Comparison of ENCODE assay signal across 17 cellular contexts in the genomic region with DNA sequence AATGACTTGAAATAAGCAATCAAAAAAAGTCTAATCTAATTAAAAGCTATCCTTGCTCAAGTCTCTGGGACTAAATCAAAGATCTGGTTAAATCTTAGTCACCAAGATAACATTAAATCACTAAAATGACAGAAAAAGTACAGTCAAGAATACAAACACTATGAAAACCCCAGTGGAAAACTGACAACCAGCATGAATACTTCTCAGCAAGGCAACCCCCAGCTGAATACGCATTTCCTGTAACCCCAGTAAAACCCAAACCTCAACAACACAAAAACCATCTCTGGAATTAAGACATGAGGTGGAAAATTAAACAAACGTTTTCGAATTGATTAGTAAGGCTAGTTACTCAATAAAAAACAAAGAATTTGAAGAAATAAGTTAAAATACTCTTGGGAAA. TPM values are rescaled to one million over a fixed set of nuclear protein-coding genes. Genes with fewer than 3 reads are reported as not detected.
DNase-seq lines count a peak whose midpoint lies in the region; ATAC-seq, FAIRE-seq and TF ChIP-seq lines count a peak whose summit lies in the region.
"Had no signal": no experiment of that assay in that cellular context is flagged by ENCODE, and none has a peak within 500 bp of the region (broad histone marks: within the 10 kb centered on the region; RNA-seq: fewer than 3 reads in every experiment).

No MANE protein-coding gene starts in this region.

- H2AFZ ChIP-seq in GM12878 (ENCODE audit: control insufficient read depth, low read depth, low read length): no peak overlapping the region

- CTCF ChIA-PET in activated CD8-positive, alpha-beta memory T cell treated with anti-CD3 and anti-CD28 coated beads, Interleukin-2, amount 10 ng/mL, durations not matched to agents 7 days and 5 days (lab: Charles Lee): interaction anchor here (1.0 to 1.9 kb wide), 7 partner anchors 9 to 478 kb away, joined by 3 to 13 read pairs (median 4); no protein-coding TSS in a partner anchor
- CTCF ChIA-PET in GM12878 (lab: Yijun Ruan, JAX): interaction anchor here (1.0 to 4.3 kb wide), 7 partner anchors 8 to 426 kb away, joined by 3 to 35 read pairs (median 4); partner anchors contain the start of gene ZC3H12D

- no peaks in the 10 kb centered on the region for H4K20me1 ChIP-seq in GM12878 (ENCODE audit: control insufficient read depth, insufficient read depth)

- H3K4me1 Mint-ChIP-seq in activated CD8-positive, alpha-beta memory T cell treated with anti-CD3 and anti-CD28 coated beads, Interleukin-2, amount 10 ng/mL, durations not matched to agents 7 days and 5 days: peaks cover 45% of the 10 kb centered on the region
- H3K4me1 Mint-ChIP-seq in stimulated activated memory B cell treated with anti-CD40 and anti-IgM and Interleukin-4, amounts not matched to agents 10 μg/mL and 1 μg/mL and 100 μg/mL, for 72 hours: peaks cover 8% of the 10 kb centered on the region

- no peaks in the 10 kb centered on the region for H3K27me3 ChIP-seq in GM12878 (replicated peaks in 1 of 2; ENCODE audit: control insufficient read depth in 2 of 2, insufficient read depth in 2 of 2, low read length in 1 of 2)
- H3K27me3 ChIP-seq: SJCRH30, thyroid gland had no signal

- peak overlapping the region; percentile 45 for H3K4me3 Mint-ChIP-seq in activated CD8-positive, alpha-beta memory T cell treated with anti-CD3 and anti-CD28 coated beads, Interleukin-2, amount 10 ng/mL, durations not matched to agents 7 days and 5 days
- no peak overlapping the region for H3K4me3 Mint-ChIP-seq in stimulated activated memory B cell treated with anti-CD40 and anti-IgM and Interleukin-4, amounts not matched to agents 10 μg/mL and 1 μg/mL and 100 μg/mL, for 72 hours

- RAD21 ChIA-PET in GM12878 (lab: Charles Lee; ENCODE audit: unreplicated experiment): interaction anchor here (1.0 to 4.5 kb wide), 5 partner anchors 8 to 480 kb away, joined by 3 to 25 read pairs (median 9); partner anchors contain the start of gene ZC3H12D

- POLR2A ChIA-PET in GM12878 (lab: Charles Lee): interaction anchor here (0.6 to 2.4 kb wide), 3 partner anchors 23 to 160 kb away, joined by 4 to 9 read pairs (median 5); partner anchors contain the start of gene ZC3H12D

- no peaks in the 10 kb centered on the region for H3K27me3 Mint-ChIP-seq in activated CD8-positive, alpha-beta memory T cell treated with anti-CD3 and anti-CD28 coated beads, Interleukin-2, amount 10 ng/mL, durations not matched to agents 7 days and 5 days
- H3K27me3 Mint-ChIP-seq in stimulated activated memory B cell treated with anti-CD40 and anti-IgM and Interleukin-4, amounts not matched to agents 10 μg/mL and 1 μg/mL and 100 μg/mL, for 72 hours: no peaks in the 10 kb centered on the region

- 31% methylated on average over 3 of the region's 3 CpGs for WGBS in GM12878 (ENCODE audit: insufficient coverage, insufficient replicate concordance, low lambda C conversion rate, missing lambda C conversion rate)

- DNase-seq in activated CD8-positive, alpha-beta memory T cell treated with anti-CD3 and anti-CD28 coated beads, Interleukin-2, amount 10 ng/mL, durations not matched to agents 7 days and 5 days: peak; percentile 61
- DNase-seq in activated CD8-positive, alpha-beta memory T cell treated with anti-CD3 and anti-CD28 coated beads for 24 hours: no peak
- DNase-seq in activated CD4-positive, alpha-beta T cell treated with anti-CD3 and anti-CD28 coated beads for 48 hours: peak; percentile 40
- no peak for DNase-seq in GM12878 (ENCODE audit: low read depth, low spot score)
- no peak for DNase-seq in GM20000 (ENCODE audit: low spot score)
- no peak for DNase-seq in SKM-1 treated with dmso at 0.1 percent for 144 hours (lab: John Stamatoyannopoulos, UW; ENCODE audit: unreplicated experiment)
- DNase-seq: anterior cingulate cortex, DMS 273 treated with DMSO at 0.1 percent for 48 hours, foreskin fibroblast, NCI-H1048, NCI-H2227 treated with DMSO at 0.1 percent for 48 hours, SJCRH30, thyroid gland had no signal

- H3K4me3 ChIP-seq in GM12878: no peak overlapping the region
- H3K4me3 ChIP-seq: A549, SJCRH30, thyroid gland had no signal

- TF ChIP-seq POLR2A in GM12878 (IDR thresholded peaks at IDR 0.05; ENCODE audit: low read depth, low read length): no peak

- H3K4me2 ChIP-seq in GM12878 (ENCODE audit: control insufficient read depth, insufficient read depth): no peak overlapping the region
- H3K4me2 ChIP-seq: A549 had no signal

- peak overlapping the region; percentile 28; the same call in 1 of the 2 replicates for H3K27ac ChIP-seq in GM12878 (ENCODE audit: control insufficient read depth, insufficient read depth)
- H3K27ac ChIP-seq: A549, SJCRH30, thyroid gland had no signal

- no peaks in the 10 kb centered on the region for H3K9me3 ChIP-seq in GM12878 (replicated peaks; ENCODE audit: control insufficient read depth, insufficient read depth, low read length)
- H3K9me3 ChIP-seq: A549, SJCRH30, thyroid gland had no signal

- peak; percentile 80 for FAIRE-seq in GM12878 (lab: Jason Lieb, UNC)
- FAIRE-seq: A549 had no signal

- no peaks in the 10 kb centered on the region for H3K9me3 Mint-ChIP-seq in activated CD8-positive, alpha-beta memory T cell treated with anti-CD3 and anti-CD28 coated beads, Interleukin-2, amount 10 ng/mL, durations not matched to agents 7 days and 5 days (ENCODE audit: low read depth)
- H3K9me3 Mint-ChIP-seq in stimulated activated memory B cell treated with anti-CD40 and anti-IgM and Interleukin-4, amounts not matched to agents 10 μg/mL and 1 μg/mL and 100 μg/mL, for 72 hours: no peaks in the 10 kb centered on the region

- peak overlapping the region; percentile 91 for H3K27ac Mint-ChIP-seq in activated CD8-positive, alpha-beta memory T cell treated with anti-CD3 and anti-CD28 coated beads, Interleukin-2, amount 10 ng/mL, durations not matched to agents 7 days and 5 days
- peak overlapping the region; percentile 37 for H3K27ac Mint-ChIP-seq in stimulated activated memory B cell treated with anti-CD40 and anti-IgM and Interleukin-4, amounts not matched to agents 10 μg/mL and 1 μg/mL and 100 μg/mL, for 72 hours

- TF ChIP-seq RAD21 in GM12878 (IDR thresholded peaks at IDR 0.05; ENCODE audit: insufficient read depth, low read depth, low read length): no peak

- H3K36me3 Mint-ChIP-seq in activated CD8-positive, alpha-beta memory T cell treated with anti-CD3 and anti-CD28 coated beads, Interleukin-2, amount 10 ng/mL, durations not matched to agents 7 days and 5 days: peaks cover 37% of the 10 kb centered on the region
- peaks cover 37% of the 10 kb centered on the region for H3K36me3 Mint-ChIP-seq in stimulated activated memory B cell treated with anti-CD40 and anti-IgM and Interleukin-4, amounts not matched to agents 10 μg/mL and 1 μg/mL and 100 μg/mL, for 72 hours

- TF ChIP-seq CTCF in GM12878 (IDR thresholded peaks at IDR 0.05 in 2 of 3, conservative IDR thresholded peaks at IDR 0.05 in 1 of 3; ENCODE audit: control insufficient read depth in 2 of 3, extremely low read depth in 1 of 3, insufficient read depth in 1 of 3, low read depth in 3 of 3, low read length in 3 of 3) (no peak), GM20000 (IDR thresholded peaks at IDR 0.05; ENCODE audit: extremely low read depth, missing control alignments) (no peak)

- TF ChIP-seq EP300 in GM12878 (IDR thresholded peaks at IDR 0.05; ENCODE audit: borderline replicate concordance in 1 of 2, control insufficient read depth in 1 of 2, low read depth in 2 of 2, low read length in 2 of 2): no peak

- ATAC-seq in activated CD8-positive, alpha-beta memory T cell treated with anti-CD3 and anti-CD28 coated beads, Interleukin-2, amount 10 ng/mL, durations not matched to agents 7 days and 5 days: peak; percentile 90
- ATAC-seq in GM12878 (no peak), HG03432 (IDR thresholded peaks at IDR 0.05; ENCODE audit: unreplicated experiment) (no peak)
- ATAC-seq in stimulated activated memory B cell treated with anti-CD40 and anti-IgM and Interleukin-4, amounts not matched to agents 10 μg/mL and 1 μg/mL and 100 μg/mL, for 72 hours: no peak
- ATAC-seq: A549 had no signal

- H3K79me2 ChIP-seq in GM12878 (ENCODE audit: control insufficient read depth, insufficient read depth, low read length): no peaks in the 10 kb centered on the region; the same call in 1 of the 2 replicates

- no peak overlapping the region for H3K9ac ChIP-seq in GM12878 (ENCODE audit: control insufficient read depth, insufficient read depth, low read length)

- no TSS peak for BruUV-seq in GM12878 (replicated peaks; lab: Mats Ljungman, UMichigan)

- in situ Hi-C loops in GM12878 (cut with MboI): no loop called here

- no peaks in the 10 kb centered on the region for H3K4me1 ChIP-seq in GM12878 (ENCODE audit: control insufficient read depth, insufficient read depth, low read length)
- H3K4me1 ChIP-seq: A549, thyroid gland had no signal

- H3K36me3 ChIP-seq in GM12878 (ENCODE audit: control insufficient read depth in 2 of 2, insufficient read depth in 2 of 2, low read length in 1 of 2): peaks cover 0 to 9% of the 10 kb centered on the region in 2 experiments; a peak in 3 of 4 replicates
- H3K36me3 ChIP-seq: thyroid gland had no signal

- intact Hi-C loops in GM12878 (cut with micrococcal nuclease; ENCODE audit: unreplicated experiment): no loop called here

- SMC1A ChIA-PET in GM12878 (lab: Charles Lee; ENCODE audit: uncharacterized antibody, unreplicated experiment): interaction anchor here (0.8 to 7.6 kb wide), 10 partner anchors 8 to 62 kb away, joined by 3 to 61 read pairs (median 6); no protein-coding TSS in a partner anchor

RNA-seq across cellular contexts. Expression of gene ZC3H12D, which starts 23.7 kb away (rescaled TPM):
- 10 to 100 TPM; 25.3 to 37.5 TPM for total RNA-seq in activated CD8-positive, alpha-beta memory T cell treated with anti-CD3 and anti-CD28 coated beads, Interleukin-2, amount 10 ng/mL, durations not matched to agents 7 days and 5 days
- total RNA-seq in GM12878 (2013; cell fraction: nucleolus; rRNA removed): 90.8 and 98.3 TPM in 2 replicates
- total RNA-seq in GM12878 (2014; rRNA removed) (9.4 and 10.8 TPM in 2 replicates), GM12878 (2014; rRNA removed; fragmentation: Illumina TruSeq; extraction: Trizol) (10.2 and 10.3 TPM in 2 replicates), GM12878 (2021) (14.1 and 15.7 TPM in 2 replicates)
- 3.9 TPM for polyA plus RNA-seq in GM12878 (2011; ENCODE audit: low read depth)
- polyA plus RNA-seq in GM12878 (2011; rRNA removed) (28.0 and 29.7 TPM in 2 replicates), GM12878 (2014; fragmentation: Illumina TruSeq; extraction: Trizol) (7.0 and 8.2 TPM in 2 replicates), GM12878 (2014; fragmentation: Nextera tagmentation; extraction: Ambion mirVana) (1 to 10 TPM; 1.4 to 2.0 TPM), GM12878 (2014; rRNA removed) (11.6 and 13.0 TPM in 2 replicates), GM12878 (2016; fragmentation: Nextera tagmentation; extraction: Ambion mirVana) (1 to 10 TPM; 2.3 to 2.6 TPM)
- 25.0 and 25.5 TPM in 2 replicates for polyA plus RNA-seq in GM12878 (2011; cell fraction: cytosol; rRNA removed)
- polyA plus RNA-seq in GM12878 (2011; cell fraction: nucleus; rRNA removed): 30.1 and 38.8 TPM in 2 replicates
- polyA plus RNA-seq in GM12878 (2012): 6.1 and 8.0 TPM in 2 replicates
- 18.9 and 37.1 TPM in 2 replicates for polyA minus RNA-seq in GM12878 (2011; rRNA and poly(A)+ RNA removed)
- polyA minus RNA-seq in GM12878 (2011; cell fraction: cytosol; rRNA and poly(A)+ RNA removed): 17.2 and 21.9 TPM in 2 replicates
- 21.0 and 31.8 TPM in 2 replicates for polyA minus RNA-seq in GM12878 (2011; cell fraction: nucleus; rRNA and poly(A)+ RNA removed)
- total RNA-seq: lung microvascular endothelial cell, SJCRH30 had no signal

RNA-seq across cellular contexts. Expression of gene PPIL4, which starts 37.4 kb away (rescaled TPM):
- 10 to 100 TPM; 17.8 to 18.7 TPM for total RNA-seq in activated CD8-positive, alpha-beta memory T cell treated with anti-CD3 and anti-CD28 coated beads, Interleukin-2, amount 10 ng/mL, durations not matched to agents 7 days and 5 days
- 30.6 TPM in 2 replicates for total RNA-seq in GM12878 (2013; cell fraction: nucleolus; rRNA removed)
- total RNA-seq in GM12878 (2014; rRNA removed): 11.9 and 18.0 TPM in 2 replicates
- total RNA-seq in GM12878 (2014; rRNA removed; fragmentation: Illumina TruSeq; extraction: Trizol): 27.2 and 28.4 TPM in 2 replicates
- total RNA-seq in GM12878 (2021): 13.1 and 14.7 TPM in 2 replicates
- 4.9 TPM for polyA plus RNA-seq in GM12878 (2011; ENCODE audit: low read depth)
- 8.0 and 12.9 TPM in 2 replicates for polyA plus RNA-seq in GM12878 (2011; rRNA removed)
- 1.6 and 2.0 TPM in 2 replicates for polyA plus RNA-seq in GM12878 (2011; cell fraction: cytosol; rRNA removed)
- polyA plus RNA-seq in GM12878 (2011; cell fraction: nucleus; rRNA removed): 4.0 and 6.4 TPM in 2 replicates
- 11.1 and 15.6 TPM in 2 replicates for polyA plus RNA-seq in GM12878 (2012)
- 25.3 and 34.9 TPM in 2 replicates for polyA plus RNA-seq in GM12878 (2014; fragmentation: Illumina TruSeq; extraction: Trizol)
- polyA plus RNA-seq in GM12878 (2014; fragmentation: Nextera tagmentation; extraction: Ambion mirVana): 10 to 100 TPM; 24.7 to 25.9 TPM
- 8.8 and 12.0 TPM in 2 replicates for polyA plus RNA-seq in GM12878 (2014; rRNA removed)
- 10 to 100 TPM; 24.0 to 27.6 TPM for polyA plus RNA-seq in GM12878 (2016; fragmentation: Nextera tagmentation; extraction: Ambion mirVana)
- polyA minus RNA-seq in GM12878 (2011; rRNA and poly(A)+ RNA removed): 3.9 and 5.7 TPM in 2 replicates
- 3.0 and 4.8 TPM in 2 replicates for polyA minus RNA-seq in GM12878 (2011; cell fraction: cytosol; rRNA and poly(A)+ RNA removed)
- 1.8 and 3.4 TPM in 2 replicates for polyA minus RNA-seq in GM12878 (2011; cell fraction: nucleus; rRNA and poly(A)+ RNA removed)

RNA-seq across cellular contexts. Expression of gene GINM1, which starts 57.7 kb away (rescaled TPM):
- total RNA-seq in activated CD8-positive, alpha-beta memory T cell treated with anti-CD3 and anti-CD28 coated beads, Interleukin-2, amount 10 ng/mL, durations not matched to agents 7 days and 5 days: 10 to 100 TPM; 16.4 to 16.5 TPM
- 32.0 and 35.4 TPM in 2 replicates for total RNA-seq in GM12878 (2013; cell fraction: nucleolus; rRNA removed)
- 30.8 and 35.4 TPM in 2 replicates for total RNA-seq in GM12878 (2014; rRNA removed)
- total RNA-seq in GM12878 (2014; rRNA removed; fragmentation: Illumina TruSeq; extraction: Trizol): 37.3 and 37.4 TPM in 2 replicates
- total RNA-seq in GM12878 (2021): 28.7 and 29.3 TPM in 2 replicates
- 15.6 TPM for polyA plus RNA-seq in GM12878 (2011; ENCODE audit: low read depth)
- polyA plus RNA-seq in GM12878 (2011; rRNA removed): 21.3 and 31.0 TPM in 2 replicates
- polyA plus RNA-seq in GM12878 (2011; cell fraction: cytosol; rRNA removed): 9.6 and 10.9 TPM in 2 replicates
- 5.8 and 6.3 TPM in 2 replicates for polyA plus RNA-seq in GM12878 (2011; cell fraction: nucleus; rRNA removed)
- 31.9 and 39.5 TPM in 2 replicates for polyA plus RNA-seq in GM12878 (2012)
- polyA plus RNA-seq in GM12878 (2014; fragmentation: Illumina TruSeq; extraction: Trizol): 30.8 and 36.1 TPM in 2 replicates
- 10 to 100 TPM; 10.6 to 20.3 TPM for polyA plus RNA-seq in GM12878 (2014; fragmentation: Nextera tagmentation; extraction: Ambion mirVana)
- 28.0 and 31.0 TPM in 2 replicates for polyA plus RNA-seq in GM12878 (2014; rRNA removed)
- polyA plus RNA-seq in GM12878 (2016; fragmentation: Nextera tagmentation; extraction: Ambion mirVana): 10 to 100 TPM; 37.9 to 38.1 TPM
- polyA minus RNA-seq in GM12878 (2011; rRNA and poly(A)+ RNA removed): 6.1 and 7.5 TPM in 2 replicates
- 7.8 and 9.6 TPM in 2 replicates for polyA minus RNA-seq in GM12878 (2011; cell fraction: cytosol; rRNA and poly(A)+ RNA removed)
- 2.5 and 3.4 TPM in 2 replicates for polyA minus RNA-seq in GM12878 (2011; cell fraction: nucleus; rRNA and poly(A)+ RNA removed)

Comparison
In these comparisons a context has a peak if more than half of its experiments do, and no peak if none do; other contexts are left out.
1. DNase-seq: peak in activated CD8-positive, alpha-beta memory T cell treated with anti-CD3 and anti-CD28 coated beads, Interleukin-2, amount 10 ng/mL, durations not matched to agents 7 days and 5 days (single experiment) and activated CD4-positive, alpha-beta T cell treated with anti-CD3 and anti-CD28 coated beads for 48 hours (single experiment); none in activated CD8-positive, alpha-beta memory T cell treated with anti-CD3 and anti-CD28 coated beads for 24 hours (single experiment), GM12878 (single experiment), GM20000 (single experiment) and SKM-1 treated with dmso at 0.1 percent for 144 hours (single experiment).